In genomic region chr21:34571994-34572393, GRCh38 we compare ENCODE assay signal across 2 cellular contexts.
TF ChIP-seq lines count a peak whose summit lies in the region.

No MANE protein-coding gene starts in this region.

TF ChIP-seq in H1, 55 proteins besides CTCF, POLR2A, EP300 and RAD21:
- TF ChIP-seq CEBPB (IDR thresholded peaks at IDR 0.05; ENCODE audit: low read depth, low read length) (peak; percentile 64; the same call in 1 of the 2 replicates), SP1 (IDR thresholded peaks at IDR 0.05; ENCODE audit: low read depth, low read length) (no peak), MAFK (IDR thresholded peaks at IDR 0.05; ENCODE audit: low read depth, low read length) (no peak)

TF ChIP-seq in liver, 16 proteins besides CTCF, POLR2A, EP300 and RAD21:
- peak; percentile 42 for TF ChIP-seq TAF1 (conservative IDR thresholded peaks at IDR 0.05)
- TF ChIP-seq ZBTB33 (IDR thresholded peaks at IDR 0.05) = no peak
- TF ChIP-seq FOXA1 (IDR thresholded peaks at IDR 0.05) = no peak
- no peak for TF ChIP-seq EGR1 (IDR thresholded peaks at IDR 0.05; ENCODE audit: low read depth in 2 of 2)
- peak; percentile 58 for TF ChIP-seq HNF4G (IDR thresholded peaks at IDR 0.05)
- no peak for TF ChIP-seq REST (IDR thresholded peaks at IDR 0.05)
- TF ChIP-seq, protein P1, sequence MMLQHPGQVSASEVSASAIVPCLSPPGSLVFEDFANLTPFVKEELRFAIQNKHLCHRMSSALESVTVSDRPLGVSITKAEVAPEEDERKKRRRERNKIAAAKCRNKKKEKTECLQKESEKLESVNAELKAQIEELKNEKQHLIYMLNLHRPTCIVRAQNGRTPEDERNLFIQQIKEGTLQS (IDR thresholded peaks at IDR 0.05) = no peak
- TF ChIP-seq HNF4A (conservative IDR thresholded peaks at IDR 0.05) = peak; percentile 73 to 91
- TF ChIP-seq JUND (IDR thresholded peaks at IDR 0.05) = no peak
- no peak for TF ChIP-seq FOXA2 (IDR thresholded peaks at IDR 0.05)
- TF ChIP-seq MAX (IDR thresholded peaks at IDR 0.05) = peak; percentile 53
- TF ChIP-seq SP1 (IDR thresholded peaks at IDR 0.05) = peak; percentile 55
- no peak for TF ChIP-seq GABPA (IDR thresholded peaks at IDR 0.05 in 1 of 2, conservative IDR thresholded peaks at IDR 0.05 in 1 of 2)
- peak; percentile 51 for TF ChIP-seq YY1 (IDR thresholded peaks at IDR 0.05)
- TF ChIP-seq NR2F2 (IDR thresholded peaks at IDR 0.05) = peak; percentile 79
- peak; percentile 42 to 54 for TF ChIP-seq RXRA (IDR thresholded peaks at IDR 0.05)
